In the genomic region with DNA sequence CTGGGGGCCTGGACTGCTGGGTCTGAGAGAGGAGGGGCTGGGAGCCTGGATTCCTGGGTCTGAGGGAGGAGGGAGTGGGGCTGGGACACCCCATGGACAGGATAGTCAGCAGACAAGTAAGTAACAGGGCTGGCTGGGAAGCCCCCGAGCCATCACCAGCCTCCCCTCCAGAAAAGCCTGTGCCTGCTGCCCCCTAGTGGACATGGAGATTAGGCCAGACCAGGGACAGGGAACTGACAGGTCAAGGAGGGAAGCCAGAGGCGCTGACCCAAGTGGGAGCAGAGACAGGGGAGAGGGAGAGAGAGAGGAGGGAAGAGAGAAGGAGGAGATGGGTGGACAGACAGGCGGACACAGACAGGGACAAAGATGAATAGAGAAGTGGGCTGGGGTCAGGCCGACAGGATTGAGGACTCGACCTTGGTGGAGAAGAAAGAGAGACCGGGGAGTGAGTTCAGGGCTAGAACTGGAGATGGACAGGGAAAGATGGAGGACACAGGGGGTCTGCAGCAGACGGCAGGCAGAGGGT, we compare ENCODE assay signal across 8 cellular contexts. TPM values are rescaled to one million over a fixed set of nuclear protein-coding genes. Genes with fewer than 3 reads are reported as not detected.
DNase-seq lines count a peak whose midpoint lies in the region; ATAC-seq, FAIRE-seq and TF ChIP-seq lines count a peak whose summit lies in the region.

No MANE protein-coding gene starts in this region.

- intact Hi-C loops in ovary (cut with DNase I) (no loop called here), uterus (cut with DNase I; ENCODE audit: low total_unique reads) (no loop called here)

- POLR2A ChIA-PET in RWPE1 (lab: Yijun Ruan, JAX; ENCODE audit: low non-redundant PET), result no interaction called here

- TF ChIP-seq CTCF in RWPE1 (conservative IDR thresholded peaks at IDR 0.05; ENCODE audit: low read depth), result peak; percentile 85
- TF ChIP-seq CTCF in foreskin keratinocyte (conservative IDR thresholded peaks at IDR 0.05), result peak; percentile 80
- TF ChIP-seq CTCF in ovary (IDR thresholded peaks at IDR 0.05), result peak in 2 of 3 donors; percentile 36 to 49
- TF ChIP-seq CTCF in uterus (IDR thresholded peaks at IDR 0.05), result peak; percentile 40 to 62 (median 50)

- no peak for TF ChIP-seq EP300 in ovary (IDR thresholded peaks at IDR 0.05)

- peak overlapping the region; percentile 42 for H3K27ac Mint-ChIP-seq in activated T-helper 17 cell treated with anti-CD3 and anti-CD28 coated beads, Interleukin-2, amount 50 U/mL, for 72 hours

- peak; percentile 74 for ATAC-seq in activated T-helper 17 cell treated with anti-CD3 and anti-CD28 coated beads, Interleukin-2, amount 50 U/mL, for 72 hours (replicated peaks)
- peak; percentile 13 for ATAC-seq in foreskin keratinocyte
- no peak for ATAC-seq in GM19397 (IDR thresholded peaks at IDR 0.05; ENCODE audit: unreplicated experiment)

- no peaks in the 10 kb centered on the region for H3K9me3 Mint-ChIP-seq in activated T-helper 17 cell treated with anti-CD3 and anti-CD28 coated beads, Interleukin-2, amount 50 U/mL, for 72 hours

- 10 to 19% (median 18%) methylated on average over 7 of the region's 7 CpGs for WGBS in ovary, 3 donors

- H3K4me1 ChIP-seq in foreskin keratinocyte, result peaks cover 4% of the 10 kb centered on the region
- H3K4me1 ChIP-seq in ovary (ENCODE audit: insufficient read depth), result no peaks in the 10 kb centered on the region
- peaks cover 0 to 2% of the 10 kb centered on the region in 2 donors for H3K4me1 ChIP-seq in uterus

- no peaks in the 10 kb centered on the region for H3K9me3 ChIP-seq in ovary
- no peaks in the 10 kb centered on the region for H3K9me3 ChIP-seq in uterus

- TF ChIP-seq POLR2A in ovary (IDR thresholded peaks at IDR 0.05) (no peak), uterus (IDR thresholded peaks at IDR 0.05) (no peak)

- peak; percentile 9 for FAIRE-seq in HTR-8/SVneo (lab: Jason Lieb, UNC)

- peak overlapping the region; percentile 14 for H3K4me3 Mint-ChIP-seq in activated T-helper 17 cell treated with anti-CD3 and anti-CD28 coated beads, Interleukin-2, amount 50 U/mL, for 72 hours

- H3K4me3 ChIP-seq in ovary (no peak overlapping the region), uterus (no peak overlapping the region)

- no peaks in the 10 kb centered on the region for H3K36me3 ChIP-seq in ovary
- H3K36me3 ChIP-seq in uterus, result no peaks in the 10 kb centered on the region

- peak; percentile 59 for DNase-seq in DMS153 treated with DMSO at 0.1 percent for 48 hours (lab: John Stamatoyannopoulos, UW; ENCODE audit: unreplicated experiment)
- DNase-seq in HTR-8/SVneo (ENCODE audit: insufficient read length, low spot score), result peak; percentile 88
- peak; percentile 63 for DNase-seq in RWPE1 (ENCODE audit: low spot score)
- no peak for DNase-seq in foreskin keratinocyte
- peak; percentile 44 to 61 (median 58) for DNase-seq in ovary
- DNase-seq in uterus, result peak; percentile 48 to 53

- H3K27me3 ChIP-seq in foreskin keratinocyte, result peaks cover 72% of the 10 kb centered on the region
- H3K27me3 ChIP-seq in ovary, result no peaks in the 10 kb centered on the region
- H3K27me3 ChIP-seq in uterus, result peaks cover 8 to 35% of the 10 kb centered on the region in 2 donors

- H3K36me3 Mint-ChIP-seq in activated T-helper 17 cell treated with anti-CD3 and anti-CD28 coated beads, Interleukin-2, amount 50 U/mL, for 72 hours (ENCODE audit: low read depth), result no peaks in the 10 kb centered on the region

- H3K4me1 Mint-ChIP-seq in activated T-helper 17 cell treated with anti-CD3 and anti-CD28 coated beads, Interleukin-2, amount 50 U/mL, for 72 hours, result peaks cover 23% of the 10 kb centered on the region

- no peak overlapping the region for H3K27ac ChIP-seq in RWPE1
- no peak overlapping the region for H3K27ac ChIP-seq in foreskin keratinocyte
- no peak overlapping the region for H3K27ac ChIP-seq in ovary
- H3K27ac ChIP-seq in uterus, result no peak overlapping the region

- H3K27me3 Mint-ChIP-seq in activated T-helper 17 cell treated with anti-CD3 and anti-CD28 coated beads, Interleukin-2, amount 50 U/mL, for 72 hours, result peaks cover 7% of the 10 kb centered on the region

- CTCF ChIA-PET in RWPE1 (lab: Yijun Ruan, JAX), result interaction anchor here (0.6 to 1.4 kb wide), 3 partner anchors 9 to 1482 kb away, joined by 3 to 4 read pairs (median 4); no protein-coding TSS in a partner anchor

RNA-seq across cellular contexts. Expression of gene ERFL, which starts 6.7 kb away (rescaled TPM):
- 1 to 10 TPM in 1 of 2 donors, under 1 TPM in 1; 0.89 to 2.1 TPM for total RNA-seq in activated T-helper 17 cell treated with anti-CD3 and anti-CD28 coated beads, Interleukin-2, amount 50 U/mL, for 72 hours
- total RNA-seq in foreskin keratinocyte (not detected in 2 replicates), ovary (1 to 10 TPM in 1 of 7 donors, under 1 TPM in 6; 0.11 to 1.3 (median 0.50) TPM), uterus (1 to 10 TPM in 1 of 4 donors, not detected in 3; 1.7 TPM)
- polyA plus RNA-seq in foreskin keratinocyte (0.03 and 0.08 TPM in 2 replicates), ovary (under 1 TPM in 1 of 2 donors, not detected in 1; 0.24 TPM)

RNA-seq across cellular contexts. Expression of gene RABAC1, which starts 24.2 kb away (rescaled TPM):
- total RNA-seq in activated T-helper 17 cell treated with anti-CD3 and anti-CD28 coated beads, Interleukin-2, amount 50 U/mL, for 72 hours, result 10 to 100 TPM; 37.6 to 54.7 TPM
- 155 and 188 TPM in 2 replicates for total RNA-seq in foreskin keratinocyte
- polyA plus RNA-seq in foreskin keratinocyte, result 212 and 326 TPM in 2 replicates
- total RNA-seq in ovary, result 100 to 1,000 TPM; 120 to 206 (median 147) TPM
- 100 to 1,000 TPM in 1 of 2 donors, 10 to 100 TPM in 1; 21.2 to 224 TPM for polyA plus RNA-seq in ovary
- 100 to 1,000 TPM in 3 of 4 donors, 10 to 100 TPM in 1; 83.0 to 223 (median 178) TPM for total RNA-seq in uterus

RNA-seq across cellular contexts. Expression of gene ARHGEF1, which starts 51.9 kb away (rescaled TPM):
- total RNA-seq in activated T-helper 17 cell treated with anti-CD3 and anti-CD28 coated beads, Interleukin-2, amount 50 U/mL, for 72 hours, result 100 to 1,000 TPM; 255 to 337 TPM
- total RNA-seq in foreskin keratinocyte (85.1 and 85.6 TPM in 2 replicates), ovary (10 to 100 TPM; 35.6 to 97.5 (median 70.6) TPM), uterus (100 to 1,000 TPM in 1 of 4 donors, 10 to 100 TPM in 3; 13.5 to 118 (median 37.1) TPM)
- polyA plus RNA-seq in foreskin keratinocyte (114 and 135 TPM in 2 replicates), ovary (10 to 100 TPM in 1 of 2 donors, 1 to 10 TPM in 1; 7.9 to 56.2 TPM)

RNA-seq across cellular contexts. Expression of gene CD79A, which starts 57.8 kb away (rescaled TPM):
- total RNA-seq in activated T-helper 17 cell treated with anti-CD3 and anti-CD28 coated beads, Interleukin-2, amount 50 U/mL, for 72 hours, result under 1 TPM; 0.22 to 0.98 TPM
- total RNA-seq in foreskin keratinocyte, result 0.11 and 0.20 TPM in 2 replicates
- polyA plus RNA-seq in foreskin keratinocyte, result 0.17 and 0.30 TPM in 2 replicates
- 1 to 10 TPM in 3 of 7 donors, under 1 TPM in 3, not detected in 1; 0.25 to 1.4 (median 0.83) TPM for total RNA-seq in ovary
- under 1 TPM; 0.41 to 0.68 TPM for polyA plus RNA-seq in ovary
- under 1 TPM in 2 of 4 donors, not detected in 2; 0.29 to 0.62 TPM for total RNA-seq in uterus

RNA-seq across cellular contexts. Expression of gene ATP1A3, which starts 59.1 kb away (rescaled TPM):
- 1 to 10 TPM; 1.7 to 5.0 TPM for total RNA-seq in activated T-helper 17 cell treated with anti-CD3 and anti-CD28 coated beads, Interleukin-2, amount 50 U/mL, for 72 hours
- total RNA-seq in foreskin keratinocyte, result 0.14 TPM in 1 of 2 replicates, not detected in the other
- 0.09 and 0.13 TPM in 2 replicates for polyA plus RNA-seq in foreskin keratinocyte
- total RNA-seq in ovary, result under 1 TPM in 1 of 7 donors, not detected in 6; 0.32 TPM
- under 1 TPM; 0.02 to 0.33 TPM for polyA plus RNA-seq in ovary
- under 1 TPM in 1 of 4 donors, not detected in 3; 0.55 TPM for total RNA-seq in uterus

Comparison
In these comparisons a context has a peak if more than half of its experiments do, and no peak if none do; other contexts are left out.
1. DNase-seq: peak in DMS153 treated with DMSO at 0.1 percent for 48 hours (single experiment), HTR-8/SVneo (single experiment), RWPE1 (single experiment), ovary (5 of 5) and uterus (2 of 2); none in foreskin keratinocyte (0 of 2).
2. Peak in every context shown above with its lines, with median percentiles within 50 percentile points of each other: CTCF ChIP-seq.